ENCODE assay signal across 22 cellular contexts in genomic region chr10:58320351-58321065, GRCh38. TPM values are rescaled to one million over a fixed set of nuclear protein-coding genes. Genes with fewer than 3 reads are reported as not detected.
DNase-seq lines count a peak whose midpoint lies in the region; ATAC-seq, FAIRE-seq and TF ChIP-seq lines count a peak whose summit lies in the region.
"Had no signal": no experiment of that assay in that cellular context is flagged by ENCODE, and none has a peak within 500 bp of the region (broad histone marks: within the 10 kb centered on the region; RNA-seq: fewer than 3 reads in every experiment).

No MANE protein-coding gene starts in this region.

- no peaks in the 10 kb centered on the region for H3K79me2 ChIP-seq in HepG2 (ENCODE audit: insufficient read depth, low read length)
- H3K79me2 ChIP-seq in PC-3 (ENCODE audit: low read length): no peaks in the 10 kb centered on the region

- WGBS in HepG2 (ENCODE audit: low lambda C conversion rate): 79% methylated on average over 3 of the region's 4 CpGs
- WGBS in right lobe of liver (ENCODE audit: insufficient coverage, low coverage, low lambda C conversion rate, missing lambda C conversion rate): 79% methylated on average over 2 of the region's 4 CpGs
- WGBS in heart right ventricle, 2 donors: 90 to 97% methylated on average over 4 of the region's 4 CpGs

- H3K4me3 ChIP-seq in HepG2 (replicated peaks in 1 of 3; ENCODE audit: insufficient read depth in 1 of 3, low read depth in 2 of 3, low read length in 3 of 3) (no peak overlapping the region), right lobe of liver (no peak overlapping the region), HEK293 (ENCODE audit: low read depth, low read length) (no peak overlapping the region), PC-3 (ENCODE audit: low read length) (no peak overlapping the region), heart right ventricle (no peak overlapping the region), colonic mucosa (no peak overlapping the region)
- H3K4me3 ChIP-seq: BLaER1 treated with 17β-estradiol and CSF1 and Interleukin-3, amounts not matched to agents 10 nM and 100 nM; GM23338 had no signal

- H3K4me2 ChIP-seq in HepG2 (ENCODE audit: low read depth, low read length) (0 out of 2 replicates have a peak overlapping the region, but pooled peaks have one; percentile 12), PC-3 (ENCODE audit: low read length) (no peak overlapping the region)
- H3K4me2 ChIP-seq: GM23338 had no signal

- no peak for FAIRE-seq in HepG2 (lab: Jason Lieb, UNC)

- TF ChIP-seq RAD21 in HepG2 (CRISPR knock-in tag; IDR thresholded peaks at IDR 0.05): no peak

- no peak for DNase-seq in HepG2 (ENCODE audit: low spot score)
- DNase-seq in right lobe of liver: no peak
- DNase-seq in SK-MEL-5 (ENCODE audit: low read depth, low spot score): peak; percentile 91
- no peak for DNase-seq in left ventricle myocardium superior
- no peak for DNase-seq in PC-3
- DNase-seq in heart right ventricle: no peak
- no peak for DNase-seq in colonic mucosa
- DNase-seq: 8988T; CD4-positive, CD25-positive, alpha-beta regulatory T cell; CD8-positive, alpha-beta memory T cell; COR-L47; DMS 273 treated with DMSO at 0.1 percent for 48 hours; DND-41; EL; H7; IMR-90; KBM-7 had no signal

- H2AFZ ChIP-seq in HepG2 (ENCODE audit: low read length) (no peak overlapping the region), PC-3 (ENCODE audit: low read length) (no peak overlapping the region)
- H2AFZ ChIP-seq: GM23338 had no signal

- H3K27me3 ChIP-seq in HepG2 (ENCODE audit: control insufficient read depth in 1 of 2, insufficient read depth in 2 of 2, low read length in 2 of 2) (no peaks in the 10 kb centered on the region), right lobe of liver (no peaks in the 10 kb centered on the region), PC-3 (ENCODE audit: low read length) (no peaks in the 10 kb centered on the region), heart right ventricle (no peaks in the 10 kb centered on the region), colonic mucosa (no peaks in the 10 kb centered on the region)
- H3K27me3 ChIP-seq: BLaER1 treated with 17β-estradiol and CSF1 and Interleukin-3, amounts not matched to agents 10 nM and 100 nM had no signal

- TF ChIP-seq CTCF in HepG2 (CRISPR knock-in tag; IDR thresholded peaks at IDR 0.05): no peak
- no peak for TF ChIP-seq CTCF in right lobe of liver (IDR thresholded peaks at IDR 0.05)
- TF ChIP-seq CTCF in HEK293 (tag by site-specific recombination; IDR thresholded peaks at IDR 0.05): no peak
- no peak for TF ChIP-seq CTCF in PC-3 (conservative IDR thresholded peaks at IDR 0.05; ENCODE audit: low read depth, low read length)
- TF ChIP-seq CTCF in heart right ventricle (IDR thresholded peaks at IDR 0.05): no peak
- TF ChIP-seq CTCF in colonic mucosa (IDR thresholded peaks at IDR 0.05): no peak

- POLR2A ChIA-PET in HepG2 (lab: Yijun Ruan, JAX): interaction anchor here (2.0 kb wide), 1 partner anchor 15 kb away, joined by 7 read pairs; no protein-coding TSS in a partner anchor
- POLR2A ChIA-PET in HEK293 (lab: Yijun Ruan, JAX): no interaction called here
- POLR2A ChIA-PET in PC-3 (lab: Charles Lee; ENCODE audit: unreplicated experiment): no interaction called here

- no peaks in the 10 kb centered on the region for H3F3A ChIP-seq in PC-3 (ENCODE audit: low read length, unreplicated experiment)

- no peaks in the 10 kb centered on the region for H3K9me2 ChIP-seq in PC-3 (replicated peaks; ENCODE audit: low read length)

- ATAC-seq in HepG2 (no peak; the same call in 2 of the 3 replicates), right lobe of liver (no peak), left ventricle myocardium superior (no peak), PC-3 (no peak), heart right ventricle (no peak)
- ATAC-seq: GM23338, HCT116 had no signal

- H3K4me1 ChIP-seq in HepG2 (ENCODE audit: insufficient read depth, low read length): peaks cover 36% of the 10 kb centered on the region
- H3K4me1 ChIP-seq in right lobe of liver: no peaks in the 10 kb centered on the region
- H3K4me1 ChIP-seq in HEK293 (ENCODE audit: control insufficient read depth, insufficient read depth, low read length): no peaks in the 10 kb centered on the region; the same call in 1 of the 2 replicates
- H3K4me1 ChIP-seq in PC-3 (ENCODE audit: insufficient read depth, low read length): peaks cover 11% of the 10 kb centered on the region
- peaks cover 0 to 19% (median 0%) of the 10 kb centered on the region in 9 donors for H3K4me1 ChIP-seq in heart right ventricle
- H3K4me1 ChIP-seq in colonic mucosa: no peaks in the 10 kb centered on the region

- H3K27ac ChIP-seq in HepG2 (ENCODE audit: extremely low read length, insufficient read depth, low read length) (no peak overlapping the region), right lobe of liver (no peak overlapping the region), HEK293 (ENCODE audit: extremely low read depth, low read depth, low read length) (no peak overlapping the region), PC-3 (ENCODE audit: low read length) (no peak overlapping the region), heart right ventricle (no peak overlapping the region), colonic mucosa (no peak overlapping the region)
- H3K27ac ChIP-seq: HL-60 had no signal

- TF ChIP-seq EP300 in HepG2 (IDR thresholded peaks at IDR 0.05; ENCODE audit: low read depth in 2 of 2, low read length in 2 of 2) (no peak), HepG2 (CRISPR knock-in tag; IDR thresholded peaks at IDR 0.05; ENCODE audit: borderline replicate concordance) (no peak)

- in situ Hi-C loops in HepG2 (cut with HindIII; ENCODE audit: extremely low pct_ligation_motif_present, low pct_unique_long_range_greater_than_20kb): no loop called here
- in situ Hi-C loops in SK-MEL-5 (cut with HindIII; ENCODE audit: low pct_unique_long_range_greater_than_20kb, low sequenced_read_pairs): no loop called here

- H3K36me3 ChIP-seq in HepG2 (replicated peaks in 1 of 2; ENCODE audit: control insufficient read depth in 1 of 2, insufficient read depth in 2 of 2, low read length in 2 of 2) (no peaks in the 10 kb centered on the region), right lobe of liver (no peaks in the 10 kb centered on the region), HEK293 (ENCODE audit: control insufficient read depth in 2 of 2, insufficient read depth in 1 of 2, low read length in 2 of 2) (no peaks in the 10 kb centered on the region), PC-3 (ENCODE audit: low read depth, low read length) (no peaks in the 10 kb centered on the region), heart right ventricle (no peaks in the 10 kb centered on the region), colonic mucosa (no peaks in the 10 kb centered on the region)
- H3K36me3 ChIP-seq: BLaER1 treated with 17β-estradiol and CSF1 and Interleukin-3, amounts not matched to agents 10 nM and 100 nM had no signal

- BruUV-seq in HepG2 (replicated peaks; lab: Mats Ljungman, UMichigan) (no TSS peak), PC-3 (replicated peaks; lab: Mats Ljungman, UMichigan) (no TSS peak)

- TF ChIP-seq POLR2A in HepG2 (IDR thresholded peaks at IDR 0.05; ENCODE audit: insufficient read depth in 1 of 2, low read depth in 2 of 2, low read length in 2 of 2) (no peak), right lobe of liver (IDR thresholded peaks at IDR 0.05) (no peak)

- H3K9ac ChIP-seq in HepG2 (ENCODE audit: insufficient read depth, low read depth, low read length): no peak overlapping the region
- H3K9ac ChIP-seq in PC-3 (ENCODE audit: low read length): no peak overlapping the region
- no peak overlapping the region for H3K9ac ChIP-seq in colonic mucosa (ENCODE audit: low read depth in 2 of 2, low read length in 2 of 2)
- H3K9ac ChIP-seq: BLaER1 treated with 17β-estradiol and CSF1 and Interleukin-3, amounts not matched to agents 10 nM and 100 nM had no signal

- H3K9me3 ChIP-seq in HepG2 (ENCODE audit: low read length): no peaks in the 10 kb centered on the region
- no peaks in the 10 kb centered on the region for H3K9me3 ChIP-seq in right lobe of liver
- H3K9me3 ChIP-seq in HEK293 (ENCODE audit: control insufficient read depth, insufficient read depth, low read depth, low read length): no peaks in the 10 kb centered on the region
- H3K9me3 ChIP-seq in PC-3 (ENCODE audit: low read length): no peaks in the 10 kb centered on the region
- H3K9me3 ChIP-seq in heart right ventricle: no peaks in the 10 kb centered on the region
- H3K9me3 ChIP-seq in colonic mucosa: no peaks in the 10 kb centered on the region
- H3K9me3 ChIP-seq: BLaER1 treated with 17β-estradiol and CSF1 and Interleukin-3, amounts not matched to agents 10 nM and 100 nM had no signal

- CTCF ChIA-PET in HepG2 (lab: Yijun Ruan, JAX; ENCODE audit: low intra/inter-chr PET ratio, low total read pairs) (no interaction called here), HEK293 (lab: Yijun Ruan, JAX) (no interaction called here), PC-3 (lab: Charles Lee) (no interaction called here)

- H4K20me1 ChIP-seq in HepG2 (ENCODE audit: insufficient read depth, low read length) (no peaks in the 10 kb centered on the region), PC-3 (ENCODE audit: low read length) (no peaks in the 10 kb centered on the region)
- H4K20me1 ChIP-seq: BLaER1 treated with 17β-estradiol and CSF1 and Interleukin-3, amounts not matched to agents 10 nM and 100 nM had no signal

- intact Hi-C loops in HepG2 (cut with micrococcal nuclease; ENCODE audit: unreplicated experiment): no loop called here
- intact Hi-C loops in right lobe of liver (cut with DNase I): no loop called here
- intact Hi-C loops in left ventricle myocardium superior (cut with micrococcal nuclease): no loop called here
- intact Hi-C loops in PC-3 (cut with micrococcal nuclease): no loop called here
- intact Hi-C loops in heart right ventricle (cut with DNase I): no loop called here
- intact Hi-C loops in colonic mucosa (cut with DNase I): no loop called here

RNA-seq across cellular contexts. Expression of gene UBE2D1, which starts 14.3 kb away (rescaled TPM):
- total RNA-seq in HepG2 (2016; rRNA removed; fragmentation: Illumina TruSeq; extraction: Trizol) (6.2 and 7.9 TPM in 2 replicates), right lobe of liver (10 to 100 TPM in 1 of 6 experiments, 1 to 10 TPM in 5; 3.1 to 11.9 (median 6.6) TPM), left ventricle myocardium superior (68.2 TPM), PC-3 (2014; rRNA removed) (13.6 and 13.8 TPM in 2 replicates), heart right ventricle (10 to 100 TPM; 42.6 to 71.0 (median 62.0) TPM), colonic mucosa (10 to 100 TPM; 14.6 to 18.4 TPM)
- 1.6 and 2.3 TPM in 2 replicates for total RNA-seq in HepG2 (2016; cell fraction: cytosol; rRNA removed; fragmentation: Illumina TruSeq; extraction: Trizol; ENCODE audit: low read depth)
- 5.6 and 9.5 TPM in 2 replicates for total RNA-seq in HepG2 (2016; cell fraction: insoluble cytoplasmic fraction; rRNA removed; fragmentation: Illumina TruSeq; extraction: Trizol)
- total RNA-seq in HepG2 (2016; cell fraction: membrane; rRNA removed; fragmentation: Illumina TruSeq; extraction: Trizol): 3.3 and 4.3 TPM in 2 replicates
- 8.0 and 8.5 TPM in 2 replicates for total RNA-seq in HepG2 (2016; cell fraction: nucleus; rRNA removed; fragmentation: Illumina TruSeq; extraction: Trizol)
- polyA plus RNA-seq in HepG2 (2011; rRNA removed) (10.6 and 13.8 TPM in 2 replicates), heart right ventricle (10 to 100 TPM; 12.2 to 37.3 TPM)
- 4.9 and 7.8 TPM in 2 replicates for polyA plus RNA-seq in HepG2 (2011; cell fraction: cytosol; rRNA removed)
- 2.5 and 4.3 TPM in 2 replicates for polyA plus RNA-seq in HepG2 (2011; cell fraction: nucleus; rRNA removed)
- polyA plus RNA-seq in HepG2 (2012): 8.3 and 12.5 TPM in 2 replicates
- 2.8 and 3.8 TPM in 2 replicates for polyA plus RNA-seq in HepG2 (2016; cell fraction: cytosol; fragmentation: Illumina TruSeq; extraction: Trizol; ENCODE audit: low read depth)
- polyA plus RNA-seq in HepG2 (2016; cell fraction: insoluble cytoplasmic fraction; fragmentation: Illumina TruSeq; extraction: Trizol; ENCODE audit: low read depth): 28.9 and 31.5 TPM in 2 replicates
- polyA plus RNA-seq in HepG2 (2016; cell fraction: membrane; fragmentation: Illumina TruSeq; extraction: Trizol; ENCODE audit: low read depth): 7.1 and 10.2 TPM in 2 replicates
- 19.2 and 19.5 TPM in 2 replicates for polyA plus RNA-seq in HepG2 (2016; cell fraction: nucleus; fragmentation: Illumina TruSeq; extraction: Trizol; ENCODE audit: insufficient read depth, low read depth)
- polyA minus RNA-seq in HepG2 (2011; rRNA and poly(A)+ RNA removed; ENCODE audit: low replicate concordance): 2.9 and 3.6 TPM in 2 replicates
- polyA minus RNA-seq in HepG2 (2011; cell fraction: cytosol; rRNA and poly(A)+ RNA removed): 4.3 TPM in 2 replicates
- 20.0 and 22.9 TPM in 2 replicates for polyA minus RNA-seq in HepG2 (2011; cell fraction: nucleus; rRNA and poly(A)+ RNA removed)
- 13.1 and 13.8 TPM in 2 replicates for total RNA-seq in SK-MEL-5 (2014; rRNA removed; shearing (Covaris generic))
- polyA plus RNA-seq in SK-MEL-5 (2015; cell fraction: cytosol; rRNA removed): 13.1 and 16.3 TPM in 2 replicates
- 17.2 and 29.7 TPM in 2 replicates for polyA plus RNA-seq in SK-MEL-5 (2015; cell fraction: nucleus; rRNA removed)

RNA-seq across cellular contexts. Expression of gene CISD1, which starts 51.5 kb away (rescaled TPM):
- total RNA-seq in HepG2 (2016; rRNA removed; fragmentation: Illumina TruSeq; extraction: Trizol) (78.9 and 92.2 TPM in 2 replicates), right lobe of liver (10 to 100 TPM; 25.2 to 40.9 (median 26.4) TPM), left ventricle myocardium superior (182 TPM), PC-3 (2014; rRNA removed) (57.1 and 68.8 TPM in 2 replicates), heart right ventricle (100 to 1,000 TPM; 135 to 204 (median 179) TPM), colonic mucosa (10 to 100 TPM; 52.5 to 57.9 TPM)
- total RNA-seq in HepG2 (2016; cell fraction: cytosol; rRNA removed; fragmentation: Illumina TruSeq; extraction: Trizol; ENCODE audit: low read depth): 24.2 and 29.9 TPM in 2 replicates
- 81.7 and 106 TPM in 2 replicates for total RNA-seq in HepG2 (2016; cell fraction: insoluble cytoplasmic fraction; rRNA removed; fragmentation: Illumina TruSeq; extraction: Trizol)
- 26.8 and 29.2 TPM in 2 replicates for total RNA-seq in HepG2 (2016; cell fraction: membrane; rRNA removed; fragmentation: Illumina TruSeq; extraction: Trizol)
- 48.4 and 50.8 TPM in 2 replicates for total RNA-seq in HepG2 (2016; cell fraction: nucleus; rRNA removed; fragmentation: Illumina TruSeq; extraction: Trizol)
- polyA plus RNA-seq in HepG2 (2011; rRNA removed) (47.8 and 63.4 TPM in 2 replicates), heart right ventricle (100 to 1,000 TPM in 1 of 2 donors, 10 to 100 TPM in 1; 34.4 to 111 TPM)
- 18.1 and 27.8 TPM in 2 replicates for polyA plus RNA-seq in HepG2 (2011; cell fraction: cytosol; rRNA removed)
- 5.2 and 8.2 TPM in 2 replicates for polyA plus RNA-seq in HepG2 (2011; cell fraction: nucleus; rRNA removed)
- 33.9 and 47.1 TPM in 2 replicates for polyA plus RNA-seq in HepG2 (2012)
- polyA plus RNA-seq in HepG2 (2016; cell fraction: cytosol; fragmentation: Illumina TruSeq; extraction: Trizol; ENCODE audit: low read depth): 24.3 and 28.0 TPM in 2 replicates
- 78.2 and 84.8 TPM in 2 replicates for polyA plus RNA-seq in HepG2 (2016; cell fraction: insoluble cytoplasmic fraction; fragmentation: Illumina TruSeq; extraction: Trizol; ENCODE audit: low read depth)
- polyA plus RNA-seq in HepG2 (2016; cell fraction: membrane; fragmentation: Illumina TruSeq; extraction: Trizol; ENCODE audit: low read depth): 20.1 and 21.0 TPM in 2 replicates
- polyA plus RNA-seq in HepG2 (2016; cell fraction: nucleus; fragmentation: Illumina TruSeq; extraction: Trizol; ENCODE audit: insufficient read depth, low read depth): 62.1 and 66.2 TPM in 2 replicates
- polyA minus RNA-seq in HepG2 (2011; rRNA and poly(A)+ RNA removed; ENCODE audit: low replicate concordance): 7.0 and 10.3 TPM in 2 replicates
- polyA minus RNA-seq in HepG2 (2011; cell fraction: cytosol; rRNA and poly(A)+ RNA removed): 10.5 and 13.1 TPM in 2 replicates
- 13.3 and 16.7 TPM in 2 replicates for polyA minus RNA-seq in HepG2 (2011; cell fraction: nucleus; rRNA and poly(A)+ RNA removed)
- 41.5 and 43.6 TPM in 2 replicates for total RNA-seq in SK-MEL-5 (2014; rRNA removed; shearing (Covaris generic))
- 20.9 and 23.9 TPM in 2 replicates for polyA plus RNA-seq in SK-MEL-5 (2015; cell fraction: cytosol; rRNA removed)
- 6.3 and 8.4 TPM in 2 replicates for polyA plus RNA-seq in SK-MEL-5 (2015; cell fraction: nucleus; rRNA removed)

RNA-seq across cellular contexts. Expression of gene IPMK, which starts 52.8 kb away (rescaled TPM):
- total RNA-seq in HepG2 (2016; rRNA removed; fragmentation: Illumina TruSeq; extraction: Trizol) (3.9 and 5.4 TPM in 2 replicates), right lobe of liver (1 to 10 TPM; 2.8 to 8.1 (median 4.7) TPM), left ventricle myocardium superior (2.2 TPM), PC-3 (2014; rRNA removed) (7.1 and 8.4 TPM in 2 replicates), heart right ventricle (1 to 10 TPM; 1.8 to 5.0 (median 2.6) TPM), colonic mucosa (10 to 100 TPM; 10.4 to 34.6 TPM)
- 0.44 and 0.51 TPM in 2 replicates for total RNA-seq in HepG2 (2016; cell fraction: cytosol; rRNA removed; fragmentation: Illumina TruSeq; extraction: Trizol; ENCODE audit: low read depth)
- 3.8 and 5.4 TPM in 2 replicates for total RNA-seq in HepG2 (2016; cell fraction: insoluble cytoplasmic fraction; rRNA removed; fragmentation: Illumina TruSeq; extraction: Trizol)
- total RNA-seq in HepG2 (2016; cell fraction: membrane; rRNA removed; fragmentation: Illumina TruSeq; extraction: Trizol): 2.6 and 2.8 TPM in 2 replicates
- total RNA-seq in HepG2 (2016; cell fraction: nucleus; rRNA removed; fragmentation: Illumina TruSeq; extraction: Trizol): 3.9 and 4.0 TPM in 2 replicates
- polyA plus RNA-seq in HepG2 (2011; rRNA removed) (1.9 and 2.7 TPM in 2 replicates), heart right ventricle (1 to 10 TPM in 1 of 2 donors, under 1 TPM in 1; 0.93 to 1.3 TPM)
- 0.94 and 1.5 TPM in 2 replicates for polyA plus RNA-seq in HepG2 (2011; cell fraction: cytosol; rRNA removed)
- polyA plus RNA-seq in HepG2 (2011; cell fraction: nucleus; rRNA removed): 1.1 and 1.4 TPM in 2 replicates
- 4.4 and 4.5 TPM in 2 replicates for polyA plus RNA-seq in HepG2 (2012)
- polyA plus RNA-seq in HepG2 (2016; cell fraction: cytosol; fragmentation: Illumina TruSeq; extraction: Trizol; ENCODE audit: low read depth): 0.15 and 0.28 TPM in 2 replicates
- 5.5 and 5.6 TPM in 2 replicates for polyA plus RNA-seq in HepG2 (2016; cell fraction: insoluble cytoplasmic fraction; fragmentation: Illumina TruSeq; extraction: Trizol; ENCODE audit: low read depth)
- polyA plus RNA-seq in HepG2 (2016; cell fraction: membrane; fragmentation: Illumina TruSeq; extraction: Trizol; ENCODE audit: low read depth): 1.2 and 1.3 TPM in 2 replicates
- 4.1 TPM in 2 replicates for polyA plus RNA-seq in HepG2 (2016; cell fraction: nucleus; fragmentation: Illumina TruSeq; extraction: Trizol; ENCODE audit: insufficient read depth, low read depth)
- 1.8 and 2.6 TPM in 2 replicates for polyA minus RNA-seq in HepG2 (2011; rRNA and poly(A)+ RNA removed; ENCODE audit: low replicate concordance)
- 5.4 and 6.8 TPM in 2 replicates for polyA minus RNA-seq in HepG2 (2011; cell fraction: cytosol; rRNA and poly(A)+ RNA removed)
- polyA minus RNA-seq in HepG2 (2011; cell fraction: nucleus; rRNA and poly(A)+ RNA removed): 11.6 and 14.8 TPM in 2 replicates
- total RNA-seq in SK-MEL-5 (2014; rRNA removed; shearing (Covaris generic)): 4.4 and 5.1 TPM in 2 replicates
- 2.2 and 2.3 TPM in 2 replicates for polyA plus RNA-seq in SK-MEL-5 (2015; cell fraction: cytosol; rRNA removed)
- 2.2 TPM in 2 replicates for polyA plus RNA-seq in SK-MEL-5 (2015; cell fraction: nucleus; rRNA removed)
